20 cellular contexts compared by ENCODE assay signal in the genomic region with DNA sequence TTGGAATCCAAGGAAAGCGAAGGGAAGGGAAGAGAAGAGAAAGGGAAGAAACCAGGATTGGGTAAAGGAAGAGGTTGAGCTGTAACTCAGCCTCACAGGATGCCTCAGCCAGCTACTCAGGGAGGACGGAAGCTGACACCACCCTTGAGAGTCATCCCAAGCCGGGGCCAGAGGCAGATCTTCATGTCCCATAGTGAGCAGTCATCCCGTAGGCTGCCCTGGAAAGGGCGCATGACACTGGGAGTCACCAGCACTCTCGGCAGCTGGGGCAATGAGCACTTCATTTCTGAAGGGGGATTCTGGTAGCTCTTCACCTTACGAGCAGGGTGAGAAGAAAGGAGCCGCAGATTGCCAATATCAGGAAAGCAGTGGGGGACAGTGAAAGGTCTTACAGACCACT.
"Had no signal": no experiment of that assay in that cellular context is flagged by ENCODE, and none has a peak within 500 bp of the region (broad histone marks: within the 10 kb centered on the region; RNA-seq: fewer than 3 reads in every experiment).

No MANE protein-coding gene starts in this region.

- H3K9me3 ChIP-seq: esophagus muscularis mucosa, gastrocnemius medialis, mucosa of descending colon, ovary, testis had no signal

- H3K4me3 ChIP-seq: dorsolateral prefrontal cortex, esophagus muscularis mucosa, gastrocnemius medialis, heart right ventricle, mucosa of descending colon, ovary, smooth muscle cell, testis, tibial nerve had no signal

- ATAC-seq: gastrocnemius medialis; heart right ventricle; mucosa of descending colon; naive thymus-derived CD8-positive, alpha-beta T cell; right cardiac atrium; stimulated activated effector memory CD8-positive, alpha-beta T cell treated with anti-CD3 and anti-CD28 coated beads, Interleukin-12 subunit alpha, Interleukin-12 subunit beta, amount 100 ng/mL, for 72 hours; stimulated activated naive CD8-positive, alpha-beta T cell treated with anti-CD3 and anti-CD28 coated beads, Interleukin-15, amount 100 ng/mL, for 72 hours had no signal

- H3K27me3 ChIP-seq: ovary, testis had no signal

- H3K27ac ChIP-seq: dorsolateral prefrontal cortex, epithelial cell of prostate, esophagus muscularis mucosa, gastrocnemius medialis, heart right ventricle, ovary, testis, tibial nerve had no signal

- H3K36me3 ChIP-seq: esophagus muscularis mucosa, gastrocnemius medialis, heart right ventricle, ovary, tibial nerve had no signal

- DNase-seq: central memory CD4-positive, alpha-beta T cell; cortex of kidney; dorsolateral prefrontal cortex; effector CD8-positive, alpha-beta T cell; gastrocnemius medialis; heart right ventricle; mucosa of descending colon; naive thymus-derived CD8-positive, alpha-beta T cell; nucleus accumbens; ovary; right cardiac atrium; stimulated activated CD4-positive, alpha-beta T cell treated with anti-CD3 and anti-CD28 coated beads, Interleukin-4, amount 100 ng/mL, for 1 hour; stimulated activated CD8-positive, alpha-beta memory T cell treated with anti-CD3 and anti-CD28 coated beads, Interleukin-4, amount 100 ng/mL, for 48 hours; stimulated activated naive CD8-positive, alpha-beta T cell treated with anti-CD3 and anti-CD28 coated beads, Interleukin-15, amount 100 ng/mL, for 72 hours; testis had no signal

- H3K4me1 ChIP-seq: gastrocnemius medialis, heart right ventricle, testis, tibial nerve had no signal
